Comparison of ENCODE assay signal across 22 cellular contexts in the genomic region with DNA sequence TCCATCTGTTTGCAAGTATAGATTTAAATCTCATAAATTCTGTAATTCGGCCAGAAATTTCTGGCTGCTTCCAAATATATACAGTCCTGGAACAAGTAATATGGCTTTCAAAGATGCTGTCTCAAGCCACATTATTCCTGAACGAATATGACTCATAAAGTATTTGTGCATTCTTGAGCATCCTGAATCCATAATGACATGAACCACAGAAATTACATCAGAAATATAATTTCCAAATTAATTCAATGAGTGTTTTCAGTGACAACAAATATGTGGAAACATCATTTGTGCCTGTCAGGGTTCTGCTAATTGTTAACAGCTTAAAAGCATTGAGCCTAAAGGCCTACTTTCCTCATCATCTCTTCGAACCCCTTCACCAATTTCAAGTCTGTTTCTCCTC.
DNase-seq lines count a peak whose midpoint lies in the region; ATAC-seq and TF ChIP-seq lines count a peak whose summit lies in the region.
"Had no signal": no experiment of that assay in that cellular context is flagged by ENCODE, and none has a peak within 500 bp of the region (broad histone marks: within the 10 kb centered on the region; RNA-seq: fewer than 3 reads in every experiment).

No MANE protein-coding gene starts in this region.

- H3K4me1 ChIP-seq in PC-3 (ENCODE audit: insufficient read depth, low read length), result no peaks in the 10 kb centered on the region; the same call in 1 of the 2 replicates
- H3K4me1 ChIP-seq in foreskin keratinocyte, result no peaks in the 10 kb centered on the region
- H3K4me1 ChIP-seq: right lobe of liver had no signal

- H3K27ac ChIP-seq in PC-3 (ENCODE audit: low read length) (no peak overlapping the region), foreskin keratinocyte (no peak overlapping the region)
- H3K27ac ChIP-seq: right lobe of liver had no signal

- no peaks in the 10 kb centered on the region for H3K36me3 ChIP-seq in PC-3 (ENCODE audit: low read depth, low read length)
- H3K36me3 ChIP-seq: right lobe of liver had no signal

- in situ Hi-C loops in ACHN (cut with HindIII; ENCODE audit: low pct_ligation_motif_present, low pct_unique_long_range_greater_than_20kb, low sequenced_read_pairs), result no loop called here

- H3K9me3 ChIP-seq in PC-3 (ENCODE audit: low read length), result no peaks in the 10 kb centered on the region
- H3K9me3 ChIP-seq: mucosa of descending colon, right lobe of liver had no signal

- no peak overlapping the region for H3K4me3 ChIP-seq in PC-3 (ENCODE audit: low read length)
- H3K4me3 ChIP-seq in cardiac fibroblast (replicated peaks in 1 of 2; ENCODE audit: low read depth in 2 of 2, low read length in 2 of 2), result no peak overlapping the region
- H3K4me3 ChIP-seq: mucosa of descending colon, right lobe of liver had no signal

- TF ChIP-seq CTCF in PC-3 (conservative IDR thresholded peaks at IDR 0.05; ENCODE audit: low read depth, low read length), result no peak
- TF ChIP-seq CTCF in cardiac fibroblast (IDR thresholded peaks at IDR 0.05; ENCODE audit: low read depth, low read length), result no peak
- no peak for TF ChIP-seq CTCF in foreskin keratinocyte (conservative IDR thresholded peaks at IDR 0.05)

- H3K79me2 ChIP-seq in PC-3 (ENCODE audit: low read length), result no peaks in the 10 kb centered on the region

- no peaks in the 10 kb centered on the region for H3F3A ChIP-seq in PC-3 (ENCODE audit: low read length, unreplicated experiment)

- no peak overlapping the region for H2AFZ ChIP-seq in PC-3 (ENCODE audit: low read length)

- H3K9ac ChIP-seq in PC-3 (ENCODE audit: low read length), result no peak overlapping the region

- no peaks in the 10 kb centered on the region for H4K20me1 ChIP-seq in PC-3 (ENCODE audit: low read length)

- no peak overlapping the region for H3K4me2 ChIP-seq in PC-3 (ENCODE audit: low read length)

- DNase-seq in ELR (ENCODE audit: low read depth) (peak; percentile 54), PC-3 (peak; percentile 16), cardiac fibroblast (ENCODE audit: low read depth in 2 of 2) (peak; percentile 4 to 7), foreskin keratinocyte (peak in 1 of 2 donors; percentile 29), ACHN (no peak)
- DNase-seq: activated CD4-positive, alpha-beta T cell treated with anti-CD3 and anti-CD28 coated beads for 48 hours; activated naive CD4-positive, alpha-beta T cell treated with anti-CD3 and anti-CD28 coated beads for 36 hours; activated T-cell treated with anti-CD3 and anti-CD28 coated beads, Interleukin-2, amount 50 U/mL, for 72 hours; aorta; CD4-positive, alpha-beta T cell; foreskin melanocyte; hypothalamus; islet precursor cell; mucosa of descending colon; NCI-H1105; NCI-H2029 treated with DMSO at 0.1 percent for 48 hours; NCI-H226; NCI-H774; nephron progenitor cell; right lobe of liver had no signal

- no peaks in the 10 kb centered on the region for H3K27me3 ChIP-seq in PC-3 (ENCODE audit: low read length)
- no peaks in the 10 kb centered on the region for H3K27me3 ChIP-seq in foreskin keratinocyte
- H3K27me3 ChIP-seq: right lobe of liver had no signal

- BruUV-seq in PC-3 (replicated peaks; lab: Mats Ljungman, UMichigan), result no TSS peak

- ATAC-seq in PC-3 (no peak), foreskin keratinocyte (peak; percentile 63), HG03175 (IDR thresholded peaks at IDR 0.05; ENCODE audit: unreplicated experiment) (no peak), HG03280 (IDR thresholded peaks at IDR 0.05; ENCODE audit: unreplicated experiment) (no peak)
- ATAC-seq: activated T-cell treated with anti-CD3 and anti-CD28 coated beads, Interleukin-2, amount 50 U/mL, for 72 hours; mucosa of descending colon; right lobe of liver had no signal

- intact Hi-C loops in PC-3 (cut with micrococcal nuclease), result no loop called here

- CTCF ChIA-PET in PC-3 (lab: Charles Lee), result no interaction called here

- no peaks in the 10 kb centered on the region for H3K9me2 ChIP-seq in PC-3 (replicated peaks; ENCODE audit: low read length)

- POLR2A ChIA-PET in PC-3 (lab: Charles Lee; ENCODE audit: unreplicated experiment), result no interaction called here
